9 cellular contexts compared by ENCODE assay signal in genomic region chr11:63880031-63880841, GRCh38. TPM values are rescaled to one million over a fixed set of nuclear protein-coding genes. Genes with fewer than 3 reads are reported as not detected.
DNase-seq lines count a peak whose midpoint lies in the region; ATAC-seq and TF ChIP-seq lines count a peak whose summit lies in the region.
"Had no signal": no experiment of that assay in that cellular context is flagged by ENCODE, and none has a peak within 500 bp of the region (broad histone marks: within the 10 kb centered on the region; RNA-seq: fewer than 3 reads in every experiment).

No MANE protein-coding gene starts in this region.

- no peak for TF ChIP-seq CTCF in cardiac muscle cell (IDR thresholded peaks at IDR 0.05; ENCODE audit: low read depth, low read length)

- H3K27me3 ChIP-seq in cardiac muscle cell (no peaks in the 10 kb centered on the region), iPS-15b (ENCODE audit: control insufficient read depth, insufficient read depth, low read length) (no peaks in the 10 kb centered on the region)

- H3K4me1 ChIP-seq in cardiac muscle cell (ENCODE audit: low read depth) = peaks cover 58% of the 10 kb centered on the region
- H3K4me1 ChIP-seq in iPS-15b (ENCODE audit: control insufficient read depth, insufficient read depth, low read length) = peaks cover 26% of the 10 kb centered on the region

- ATAC-seq in HG02981 (IDR thresholded peaks at IDR 0.05; ENCODE audit: unreplicated experiment) (no peak), HG03571 (IDR thresholded peaks at IDR 0.05; ENCODE audit: unreplicated experiment) (no peak)

- intact Hi-C loops in cardiac septum (cut with DNase I) = no loop called here

- H3K9me3 ChIP-seq in cardiac muscle cell (ENCODE audit: low read depth) = no peaks in the 10 kb centered on the region
- no peaks in the 10 kb centered on the region for H3K9me3 ChIP-seq in iPS-15b (ENCODE audit: control insufficient read depth, insufficient read depth, low read length)

- DNase-seq in cardiac muscle cell (ENCODE audit: low read depth in 1 of 2, low spot score in 1 of 2) (peak in 1 of 2 donors; percentile 66), cardiac septum (ENCODE audit: low spot score) (no peak), amniotic epithelial cell (ENCODE audit: low read depth) (peak; percentile 57), T-helper 9 cell (no peak)
- DNase-seq: NCI-H510A had no signal

- peak overlapping the region; percentile 58 for H3K27ac ChIP-seq in cardiac muscle cell
- H3K27ac ChIP-seq in temporal lobe (ENCODE audit: low read depth, low read length) = peak overlapping the region; percentile 89

- H3K9ac ChIP-seq in iPS-15b (ENCODE audit: low read depth, low read length) = peak overlapping the region; percentile 24

- H3K36me3 ChIP-seq in cardiac muscle cell = no peaks in the 10 kb centered on the region
- H3K36me3 ChIP-seq in iPS-15b (ENCODE audit: control insufficient read depth, insufficient read depth, low read length) = peaks cover 7% of the 10 kb centered on the region

- H3K4me3 ChIP-seq in cardiac muscle cell (no peak overlapping the region), iPS-15b (ENCODE audit: low read depth, low read length) (no peak overlapping the region)

RNA-seq across cellular contexts. Expression of gene RCOR2, which starts 36.7 kb away (rescaled TPM):
- 73.5 and 74.2 TPM in 2 replicates for total RNA-seq in cardiac muscle cell
- polyA plus RNA-seq in cardiac muscle cell = 34.7 and 41.0 TPM in 2 replicates
- total RNA-seq in cardiac septum = 4.8 TPM
- total RNA-seq in temporal lobe = 7.9 TPM

RNA-seq across cellular contexts. Expression of gene MARK2, which starts 41.3 kb away (rescaled TPM):
- total RNA-seq in cardiac muscle cell (31.0 and 31.4 TPM in 2 replicates), cardiac septum (32.4 TPM), temporal lobe (16.0 TPM)
- 37.2 and 38.1 TPM in 2 replicates for polyA plus RNA-seq in cardiac muscle cell

RNA-seq across cellular contexts. Expression of gene NAA40, which starts 58.6 kb away (rescaled TPM):
- total RNA-seq in cardiac muscle cell (56.7 and 82.7 TPM in 2 replicates), cardiac septum (19.2 TPM), temporal lobe (15.5 TPM)
- 59.1 and 60.9 TPM in 2 replicates for polyA plus RNA-seq in cardiac muscle cell
